In the genomic region with DNA sequence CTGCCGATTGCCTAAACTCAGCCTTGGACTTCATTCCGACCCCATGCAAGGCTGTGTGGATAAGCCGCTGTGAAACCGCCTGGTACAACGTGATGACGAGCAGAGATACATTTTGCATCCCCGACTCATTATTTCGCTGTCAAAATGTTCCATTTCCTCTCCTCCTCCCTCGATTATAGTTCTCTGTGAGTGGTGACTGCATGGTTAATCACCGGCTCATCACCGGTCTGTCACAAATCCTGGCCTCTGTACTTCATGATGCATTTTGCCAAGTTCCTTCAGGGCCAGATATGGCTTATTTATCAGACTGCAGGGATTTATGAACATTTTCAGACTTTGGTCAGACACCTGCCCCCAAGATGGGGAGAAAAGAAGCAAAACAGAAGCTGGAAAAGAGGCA, we compare ENCODE assay signal across 21 cellular contexts.
"Had no signal": no experiment of that assay in that cellular context is flagged by ENCODE, and none has a peak within 500 bp of the region (broad histone marks: within the 10 kb centered on the region; RNA-seq: fewer than 3 reads in every experiment).

No MANE protein-coding gene starts in this region.

- H3K9me3 ChIP-seq: colonic mucosa, gastrocnemius medialis, lower lobe of right lung, mucosa of descending colon had no signal

- H3K4me1 ChIP-seq: colonic mucosa, esophagus squamous epithelium, gastrocnemius medialis, heart right ventricle, left lung, lower lobe of right lung had no signal

- H3K36me3 ChIP-seq: colonic mucosa, esophagus squamous epithelium, gastrocnemius medialis, heart right ventricle, left lung, lower lobe of right lung had no signal

- ATAC-seq: effector memory CD8-positive, alpha-beta T cell; esophagus mucosa; gastrocnemius medialis; heart right ventricle; left cardiac atrium; left lung; left ventricle myocardium superior; lower lobe of right lung; mucosa of descending colon had no signal

- H3K27me3 ChIP-seq: colonic mucosa, esophagus squamous epithelium, gastrocnemius medialis, heart right ventricle, left lung had no signal

- H3K4me3 ChIP-seq: colonic mucosa, esophagus squamous epithelium, gastrocnemius medialis, heart right ventricle, left lung, lower lobe of right lung, mucosa of descending colon had no signal

- H3K27ac ChIP-seq: colonic mucosa, epithelial cell of prostate, esophagus squamous epithelium, gastrocnemius medialis, heart right ventricle, left lung, lower lobe of right lung had no signal

- DNase-seq: colonic mucosa; cortex of kidney; effector CD8-positive, alpha-beta T cell; effector memory CD8-positive, alpha-beta T cell; erythroblast; esophagus squamous epithelium; foreskin fibroblast; foreskin melanocyte; gastrocnemius medialis; glutamatergic neuron; heart right ventricle; hippocampal formation; left cardiac atrium; left lung; left ventricle myocardium superior; lower lobe of right lung; mesenchymal stem cell; mucosa of descending colon; naive B cell had no signal
